In genomic region chr10:7520496-7521485, GRCh38 we compare ENCODE assay signal across 11 cellular contexts.
DNase-seq lines count a peak whose midpoint lies in the region; ATAC-seq and TF ChIP-seq lines count a peak whose summit lies in the region.
"Had no signal": no experiment of that assay in that cellular context is flagged by ENCODE, and none has a peak within 500 bp of the region (broad histone marks: within the 10 kb centered on the region; RNA-seq: fewer than 3 reads in every experiment).

No MANE protein-coding gene starts in this region.

- peak; percentile 94 for ATAC-seq in GM18907 (IDR thresholded peaks at IDR 0.05; ENCODE audit: unreplicated experiment)
- peak; percentile 66 for ATAC-seq in HG02642 (IDR thresholded peaks at IDR 0.05; ENCODE audit: poor library complexity, unreplicated experiment)
- ATAC-seq in HG03039 (IDR thresholded peaks at IDR 0.05; ENCODE audit: unreplicated experiment): no peak

- no peaks in the 10 kb centered on the region for H4K20me1 ChIP-seq in BLaER1 treated with 17β-estradiol and CSF1 and Interleukin-3, amounts not matched to agents 10 nM and 100 nM
- H4K20me1 ChIP-seq in Karpas-422 (ENCODE audit: insufficient read depth, low read depth, low read length): no peaks in the 10 kb centered on the region
- H4K20me1 ChIP-seq in PC-9 (ENCODE audit: insufficient read depth): no peaks in the 10 kb centered on the region

- H3F3A ChIP-seq in PC-9 (ENCODE audit: insufficient read depth, low read depth): no peaks in the 10 kb centered on the region

- H3K4me1 ChIP-seq in BLaER1 treated with 17β-estradiol and CSF1 and Interleukin-3, amounts not matched to agents 10 nM and 100 nM: peaks cover 14 to 39% (median 24%) of the 10 kb centered on the region in 10 experiments; a peak in 17 of 20 replicates
- H3K4me1 ChIP-seq in Karpas-422 (ENCODE audit: low read length): peaks cover 56% of the 10 kb centered on the region
- H3K4me1 ChIP-seq in PC-9 (replicated peaks; ENCODE audit: insufficient read depth): no peaks in the 10 kb centered on the region

- peaks cover 0 to 13% (median 3%) of the 10 kb centered on the region in 11 experiments; a peak in 6 of 22 replicates for H3K9me3 ChIP-seq in BLaER1 treated with 17β-estradiol and CSF1 and Interleukin-3, amounts not matched to agents 10 nM and 100 nM (replicated peaks in 1 of 11)
- H3K9me3 ChIP-seq in Karpas-422 (ENCODE audit: low read length): no peaks in the 10 kb centered on the region; the same call in 1 of the 2 replicates
- H3K9me3 ChIP-seq in PC-9 (ENCODE audit: insufficient read depth, low read depth): no peaks in the 10 kb centered on the region
- H3K9me3 ChIP-seq: adrenal gland had no signal

- H2AFZ ChIP-seq in Karpas-422 (ENCODE audit: low read length) (peak overlapping the region; percentile 52; the same call in 1 of the 2 replicates), PC-9 (no peak overlapping the region)

- peak overlapping the region in 6 of 11 experiments; percentile 6 to 57 (median 30); a peak in 9 of 22 replicates for H3K4me2 ChIP-seq in BLaER1 treated with 17β-estradiol and CSF1 and Interleukin-3, amounts not matched to agents 10 nM and 100 nM
- H3K4me2 ChIP-seq in Karpas-422 (ENCODE audit: low read depth, low read length, poor library complexity, severe bottlenecking): peak overlapping the region; percentile 75
- H3K4me2 ChIP-seq in PC-9: no peak overlapping the region

- no peaks in the 10 kb centered on the region for H3K27me3 ChIP-seq in BLaER1 treated with 17β-estradiol and CSF1 and Interleukin-3, amounts not matched to agents 10 nM and 100 nM
- no peaks in the 10 kb centered on the region for H3K27me3 ChIP-seq in Karpas-422 (ENCODE audit: low read length)
- peaks cover 5% of the 10 kb centered on the region; the same call in 1 of the 2 replicates for H3K27me3 ChIP-seq in PC-9 (ENCODE audit: insufficient read depth, low read depth)

- intact Hi-C loops in PC-9 (cut with micrococcal nuclease; ENCODE audit: unreplicated experiment): loop anchor here (10.0 kb wide), 1 partner anchor 856 kb away; no protein-coding TSS in a partner anchor

- POLR2A ChIA-PET in PC-9 (lab: Charles Lee; ENCODE audit: unreplicated experiment): no interaction called here

- TF ChIP-seq CTCF in PC-9 (conservative IDR thresholded peaks at IDR 0.05): no peak

- CTCF ChIA-PET in PC-9 (lab: Charles Lee): interaction anchor here (0.7 kb wide), 1 partner anchor 1688 kb away, joined by 3 read pairs; no protein-coding TSS in a partner anchor

- no peaks in the 10 kb centered on the region for H3K36me3 ChIP-seq in BLaER1 treated with 17β-estradiol and CSF1 and Interleukin-3, amounts not matched to agents 10 nM and 100 nM
- H3K36me3 ChIP-seq in Karpas-422 (ENCODE audit: insufficient read depth, low read length): no peaks in the 10 kb centered on the region
- no peaks in the 10 kb centered on the region for H3K36me3 ChIP-seq in PC-9 (ENCODE audit: low read depth)
- H3K36me3 ChIP-seq: adrenal gland had no signal

- no peak overlapping the region for H3K9ac ChIP-seq in BLaER1 treated with 17β-estradiol and CSF1 and Interleukin-3, amounts not matched to agents 10 nM and 100 nM
- peak overlapping the region; percentile 75 for H3K9ac ChIP-seq in Karpas-422 (ENCODE audit: low read length)

- H3K79me2 ChIP-seq in Karpas-422 (ENCODE audit: low read length): no peaks in the 10 kb centered on the region
- no peaks in the 10 kb centered on the region for H3K79me2 ChIP-seq in PC-9 (ENCODE audit: low read depth)

- H3K9me2 ChIP-seq in Karpas-422 (replicated peaks; ENCODE audit: insufficient read depth, low read length) (no peaks in the 10 kb centered on the region), PC-9 (ENCODE audit: insufficient read depth) (no peaks in the 10 kb centered on the region)

- H3K4me3 ChIP-seq in BLaER1 treated with 17β-estradiol and CSF1 and Interleukin-3, amounts not matched to agents 10 nM and 100 nM: no peak overlapping the region
- peak overlapping the region; percentile 49 for H3K4me3 ChIP-seq in Karpas-422 (ENCODE audit: low read length)
- H3K4me3 ChIP-seq in PC-9: no peak overlapping the region
- H3K4me3 ChIP-seq: adrenal gland had no signal

- peak overlapping the region in 2 of 11 experiments; percentile 22 to 48; a peak in 3 of 22 replicates for H3K27ac ChIP-seq in BLaER1 treated with 17β-estradiol and CSF1 and Interleukin-3, amounts not matched to agents 10 nM and 100 nM
- peak overlapping the region; percentile 96 for H3K27ac ChIP-seq in Karpas-422 (ENCODE audit: low read length)
- H3K27ac ChIP-seq in PC-9: no peak overlapping the region
- H3K27ac ChIP-seq: adrenal gland had no signal

- BruUV-seq in PC-9 (replicated peaks; lab: Mats Ljungman, UMichigan): no TSS peak

- peak; percentile 88 for DNase-seq in Karpas-422
- no peak for DNase-seq in PC-9
- DNase-seq in inferior parietal cortex (ENCODE audit: extremely low spot score): no peak
- no peak for DNase-seq in LoVo (ENCODE audit: low spot score)
- DNase-seq: activated CD4-positive, CD25-positive, alpha-beta regulatory T cell; kidney had no signal
